Comparison of ENCODE assay signal across 8 cellular contexts in genomic region chr16:80804061-80804450, GRCh38. TPM values are rescaled to one million over a fixed set of nuclear protein-coding genes. Genes with fewer than 3 reads are reported as not detected.
A peak's percentile ranks its signal among the peaks of the same experiment; 100 is the strongest.
DNase-seq lines count a peak whose midpoint lies in the region; ATAC-seq and TF ChIP-seq lines count a peak whose summit lies in the region.

No MANE protein-coding gene starts in this region.

- no peaks in the 10 kb centered on the region for H3K36me3 ChIP-seq in esophagus (ENCODE audit: control insufficient read depth in 2 of 2, insufficient read depth in 2 of 2, low read length in 1 of 2)
- no peaks in the 10 kb centered on the region for H3K36me3 ChIP-seq in testis (ENCODE audit: low read depth, missing control alignments)

- no peaks in the 10 kb centered on the region for H3K27me3 ChIP-seq in esophagus (ENCODE audit: control insufficient read depth in 1 of 2, insufficient read depth in 2 of 2, low read length in 2 of 2)
- H3K27me3 ChIP-seq in testis: no peaks in the 10 kb centered on the region

- H3K27ac ChIP-seq in esophagus (ENCODE audit: low read depth in 2 of 2, low read length in 1 of 2): peak overlapping the region; percentile 22 to 38
- H3K27ac ChIP-seq in testis: no peak overlapping the region

- DNase-seq in Caki2 (ENCODE audit: low read depth) (peak; percentile 35), LHCN-M2 (ENCODE audit: low read depth) (peak; percentile 37), testis (peak; percentile 52), NCI-H2081 treated with DMSO at 0.1 percent for 48 hours (lab: John Stamatoyannopoulos, UW) (no peak)
- peak; percentile 82 for DNase-seq in activated CD8-positive, alpha-beta memory T cell treated with anti-CD3 and anti-CD28 coated beads, Interleukin-2, amount 50 U/mL, for 48 hours
- no peak for DNase-seq in natural killer cell treated with Interleukin-12 subunit alpha and Interleukin-12 subunit beta and Interleukin-15 and Interleukin-18, amount 100 ng/mL, for 72 hours (ENCODE audit: low spot score)

- H3K4me3 Mint-ChIP-seq in natural killer cell treated with Interleukin-12 subunit alpha and Interleukin-12 subunit beta and Interleukin-15 and Interleukin-18, amount 100 ng/mL, for 72 hours: peak overlapping the region; percentile 90

- no peak for TF ChIP-seq POLR2A in testis (IDR thresholded peaks at IDR 0.05)

- H3K4me1 Mint-ChIP-seq in natural killer cell treated with Interleukin-12 subunit alpha and Interleukin-12 subunit beta and Interleukin-15 and Interleukin-18, amount 100 ng/mL, for 72 hours (ENCODE audit: low read depth in 2 of 2): peaks cover 16 to 30% of the 10 kb centered on the region in 2 donors

- H3K27me3 Mint-ChIP-seq in natural killer cell treated with Interleukin-12 subunit alpha and Interleukin-12 subunit beta and Interleukin-15 and Interleukin-18, amount 100 ng/mL, for 72 hours: peaks cover 7 to 34% of the 10 kb centered on the region in 2 donors

- WGBS in esophagus, 2 donors: 0 to 1% methylated on average over 13 to 62 of the region's 62 CpGs
- 0% methylated on average over 32 of the region's 62 CpGs; no CpG with 5 or more reads in 1 of the 2 donors for WGBS in testis, 2 donors

- no peak for TF ChIP-seq CTCF in testis (IDR thresholded peaks at IDR 0.05)

- ATAC-seq in GM21528 (IDR thresholded peaks at IDR 0.05; ENCODE audit: low FRiP score, unreplicated experiment): peak; percentile 61
- ATAC-seq in natural killer cell treated with Interleukin-12 subunit alpha and Interleukin-12 subunit beta and Interleukin-15 and Interleukin-18, amount 100 ng/mL, for 72 hours: peak; percentile 55 to 63

- H3K36me3 Mint-ChIP-seq in natural killer cell treated with Interleukin-12 subunit alpha and Interleukin-12 subunit beta and Interleukin-15 and Interleukin-18, amount 100 ng/mL, for 72 hours: peaks cover 4% of the 10 kb centered on the region

- H3K4me3 ChIP-seq in esophagus (ENCODE audit: low read depth in 1 of 2, low read length in 2 of 2) (peak overlapping the region; percentile 82 to 92), testis (peak overlapping the region; percentile 56 to 59)

- H3K27ac Mint-ChIP-seq in natural killer cell treated with Interleukin-12 subunit alpha and Interleukin-12 subunit beta and Interleukin-15 and Interleukin-18, amount 100 ng/mL, for 72 hours: peak overlapping the region in 1 of 2 donors; percentile 51

- H3K4me1 ChIP-seq in esophagus (ENCODE audit: control insufficient read depth in 2 of 2, insufficient read depth in 2 of 2, low read length in 1 of 2): no peaks in the 10 kb centered on the region
- H3K4me1 ChIP-seq in testis: peaks cover 3% of the 10 kb centered on the region

- in situ Hi-C loops in Caki2 (cut with HindIII; ENCODE audit: low pct_unique_long_range_greater_than_20kb, low sequenced_read_pairs): no loop called here

- H3K9me3 ChIP-seq in esophagus (ENCODE audit: control insufficient read depth in 2 of 2, insufficient read depth in 1 of 2, low read depth in 1 of 2, low read length in 1 of 2) (no peaks in the 10 kb centered on the region), testis (no peaks in the 10 kb centered on the region)

- intact Hi-C loops in testis (cut with DNase I; ENCODE audit: low total_unique reads): no loop called here

- H3K9me3 Mint-ChIP-seq in natural killer cell treated with Interleukin-12 subunit alpha and Interleukin-12 subunit beta and Interleukin-15 and Interleukin-18, amount 100 ng/mL, for 72 hours: no peaks in the 10 kb centered on the region

RNA-seq across cellular contexts. Expression of gene CDYL2, which starts 0.3 kb away (rescaled TPM):
- total RNA-seq in Caki2 (2014; rRNA removed; shearing (Covaris generic); ENCODE audit: low replicate concordance): 2.5 and 16.9 TPM in 2 replicates
- total RNA-seq in LHCN-M2 (2014; rRNA removed) (0.26 and 0.34 TPM in 2 replicates), testis (10 to 100 TPM; 60.4 to 63.7 TPM)
- polyA plus RNA-seq in LHCN-M2 (2012): 0.36 TPM
- polyA plus RNA-seq in esophagus (under 1 TPM; 0.39 to 0.65 TPM), testis (ENCODE audit: insufficient read depth, low read depth, low replicate concordance) (31.2 TPM)
- 100 to 1,000 TPM in 1 of 2 donors, 10 to 100 TPM in 1; 15.8 to 114 TPM for total RNA-seq in natural killer cell treated with Interleukin-12 subunit alpha and Interleukin-12 subunit beta and Interleukin-15 and Interleukin-18, amount 100 ng/mL, for 72 hours

Comparison
In these comparisons a context has a peak if more than half of its experiments do, and no peak if none do; other contexts are left out.
1. DNase-seq: peak in Caki2 (single experiment), LHCN-M2 (single experiment), activated CD8-positive, alpha-beta memory T cell treated with anti-CD3 and anti-CD28 coated beads, Interleukin-2, amount 50 U/mL, for 48 hours (single experiment) and testis (single experiment); none in natural killer cell treated with Interleukin-12 subunit alpha and Interleukin-12 subunit beta and Interleukin-15 and Interleukin-18, amount 100 ng/mL, for 72 hours (single experiment) and NCI-H2081 treated with DMSO at 0.1 percent for 48 hours (single experiment).
2. H3K27ac ChIP-seq: peak in esophagus (2 of 2); none in testis (0 of 2).